ENCODE assay signal across 16 cellular contexts in genomic region chr2:174495365-174496012, GRCh38. TPM values are rescaled to one million over a fixed set of nuclear protein-coding genes. Genes with fewer than 3 reads are reported as not detected.
A peak's percentile ranks its signal among the peaks of the same experiment; 100 is the strongest.
DNase-seq lines count a peak whose midpoint lies in the region; ATAC-seq and TF ChIP-seq lines count a peak whose summit lies in the region.
"Had no signal": no experiment of that assay in that cellular context is flagged by ENCODE, and none has a peak within 500 bp of the region (broad histone marks: within the 10 kb centered on the region; RNA-seq: fewer than 3 reads in every experiment).

No MANE protein-coding gene starts in this region.

- peaks cover 2% of the 10 kb centered on the region for H3K4me1 ChIP-seq in mesendoderm (ENCODE audit: control insufficient read depth, low read depth, low read length)
- H3K4me1 ChIP-seq in prostate gland (replicated peaks) = no peaks in the 10 kb centered on the region
- H3K4me1 ChIP-seq: foreskin keratinocyte had no signal

- no peak for TF ChIP-seq CTCF in CD4-positive, alpha-beta T cell (IDR thresholded peaks at IDR 0.05)
- TF ChIP-seq CTCF in WTC11 (IDR thresholded peaks at IDR 0.05) (no peak), prostate gland (IDR thresholded peaks at IDR 0.05) (no peak)

- POLR2A ChIA-PET in CD4-positive, alpha-beta T cell (lab: Charles Lee) = interaction anchor here (1.7 to 3.4 kb wide), 3 partner anchors 8 to 52 kb away, joined by 7 to 16 read pairs (median 13); partner anchors contain the start of gene GPR155
- POLR2A ChIA-PET in WTC11 (lab: Charles Lee) = no interaction called here

- H3K79me1 ChIP-seq in mesendoderm (ENCODE audit: low read length) = no peaks in the 10 kb centered on the region

- H3K4me3 Mint-ChIP-seq in CD4-positive, alpha-beta T cell = no peak overlapping the region
- H3K4me3 Mint-ChIP-seq in WTC11 = no peak overlapping the region
- H3K4me3 Mint-ChIP-seq: stimulated activated effector memory CD8-positive, alpha-beta T cell treated with anti-CD3 and anti-CD28 coated beads, Interleukin-12 subunit alpha, Interleukin-12 subunit beta, amount 100 ng/mL, for 72 hours had no signal

- no peak overlapping the region for H2BK120ac ChIP-seq in mesendoderm (ENCODE audit: low read depth, low read length)

- H3K36me3 ChIP-seq in mesendoderm (ENCODE audit: control insufficient read depth, insufficient read depth, low read length) (no peaks in the 10 kb centered on the region), prostate gland (no peaks in the 10 kb centered on the region)
- H3K36me3 ChIP-seq: ovary had no signal

- H3K4me2 ChIP-seq in mesendoderm (ENCODE audit: low read length) = no peak overlapping the region

- H3K4me3 ChIP-seq in mesendoderm (ENCODE audit: low read length) = no peak overlapping the region
- no peak overlapping the region for H3K4me3 ChIP-seq in prostate gland
- H3K4me3 ChIP-seq: ovary had no signal

- no peak overlapping the region for H3K9ac ChIP-seq in mesendoderm (ENCODE audit: low read length)

- no peak overlapping the region for H3K4ac ChIP-seq in mesendoderm (ENCODE audit: low read depth, low read length)

- H2AK5ac ChIP-seq in mesendoderm (ENCODE audit: low read length) = no peak overlapping the region

- H3K27ac Mint-ChIP-seq in CD4-positive, alpha-beta T cell = peak overlapping the region; percentile 95
- H3K27ac Mint-ChIP-seq in WTC11 = no peak overlapping the region
- H3K27ac Mint-ChIP-seq: stimulated activated effector memory CD8-positive, alpha-beta T cell treated with anti-CD3 and anti-CD28 coated beads, Interleukin-12 subunit alpha, Interleukin-12 subunit beta, amount 100 ng/mL, for 72 hours had no signal

- WGBS in mesendoderm (ENCODE audit: extremely low coverage, insufficient coverage, low lambda C conversion rate) = no CpG with 5 or more reads among the region's 5 CpGs
- WGBS in prostate gland = 51% methylated on average over 5 of the region's 5 CpGs

- no peaks in the 10 kb centered on the region for H3K9me3 Mint-ChIP-seq in CD4-positive, alpha-beta T cell
- peaks cover 6% of the 10 kb centered on the region for H3K9me3 Mint-ChIP-seq in WTC11
- H3K9me3 Mint-ChIP-seq: stimulated activated effector memory CD8-positive, alpha-beta T cell treated with anti-CD3 and anti-CD28 coated beads, Interleukin-12 subunit alpha, Interleukin-12 subunit beta, amount 100 ng/mL, for 72 hours had no signal

- H2BK15ac ChIP-seq in mesendoderm (replicated peaks; ENCODE audit: low read depth) = no peak overlapping the region

- H3K27me3 Mint-ChIP-seq in CD4-positive, alpha-beta T cell = no peaks in the 10 kb centered on the region
- peaks cover 11% of the 10 kb centered on the region for H3K27me3 Mint-ChIP-seq in WTC11 (ENCODE audit: low read depth)

- no peaks in the 10 kb centered on the region for H3K9me3 ChIP-seq in CD4-positive, alpha-beta T cell (ENCODE audit: control insufficient read depth, low read length)
- no peaks in the 10 kb centered on the region for H3K9me3 ChIP-seq in prostate gland
- H3K9me3 ChIP-seq: ovary had no signal

- no peaks in the 10 kb centered on the region for H3K36me3 Mint-ChIP-seq in CD4-positive, alpha-beta T cell (ENCODE audit: low read depth)
- no peaks in the 10 kb centered on the region for H3K36me3 Mint-ChIP-seq in WTC11

- intact Hi-C loops in CD4-positive, alpha-beta T cell (cut with DNase I, micrococcal nuclease) = no loop called here
- intact Hi-C loops in prostate gland (cut with DNase I) (no loop called here), left colon (cut with DNase I, micrococcal nuclease) (no loop called here)

- no peak overlapping the region for H3K23ac ChIP-seq in mesendoderm (ENCODE audit: low read length)

- no peak for TF ChIP-seq POLR2A in prostate gland (IDR thresholded peaks at IDR 0.05)

- no peak overlapping the region for H2BK5ac ChIP-seq in mesendoderm (ENCODE audit: low read length)

- no peak overlapping the region for H4K8ac ChIP-seq in mesendoderm (ENCODE audit: low read depth, low read length)

- no peak for DNase-seq in CD4-positive, alpha-beta T cell
- DNase-seq in ELF-1 (ENCODE audit: low read depth, low spot score) (peak; percentile 10), WTC11 (ENCODE audit: low spot score) (no peak), mesendoderm (peak; percentile 30), prostate gland (ENCODE audit: low spot score) (no peak), left colon (no peak)
- DNase-seq: activated CD4-positive, alpha-beta T cell treated with anti-CD3 and anti-CD28 coated beads for 4 hours; COR-L47; NCI-H2107; ovary; SHP77; stimulated activated CD4-positive, alpha-beta T cell treated with anti-CD3 and anti-CD28 coated beads, Interleukin-1b, Interleukin-23, amount 100 ng/mL, for 48 hours had no signal

- H3K27me3 ChIP-seq in CD4-positive, alpha-beta T cell (ENCODE audit: control insufficient read depth, insufficient read depth, low read length) = no peaks in the 10 kb centered on the region
- H3K27me3 ChIP-seq in mesendoderm (ENCODE audit: insufficient read depth, low read length, poor library complexity) = no peaks in the 10 kb centered on the region
- no peaks in the 10 kb centered on the region for H3K27me3 ChIP-seq in prostate gland (replicated peaks; ENCODE audit: insufficient read depth)
- H3K27me3 ChIP-seq: ovary had no signal

- no peak overlapping the region for H3K18ac ChIP-seq in mesendoderm (ENCODE audit: low read length)

- H4K5ac ChIP-seq in mesendoderm (ENCODE audit: low read length) = no peak overlapping the region

- H3K56ac ChIP-seq in mesendoderm (ENCODE audit: low read length) = no peak overlapping the region

- H3K27ac ChIP-seq in CD4-positive, alpha-beta T cell (ENCODE audit: low read depth, low read length) = peak overlapping the region; percentile 85
- H3K27ac ChIP-seq in mesendoderm (ENCODE audit: low read depth, low read length) = no peak overlapping the region
- no peak overlapping the region for H3K27ac ChIP-seq in prostate gland
- H3K27ac ChIP-seq: foreskin keratinocyte, ovary had no signal

- CTCF ChIA-PET in CD4-positive, alpha-beta T cell (lab: Charles Lee) = interaction anchor here (1.9 kb wide), 1 partner anchor 32 kb away, joined by 4 read pairs; no protein-coding TSS in a partner anchor
- CTCF ChIA-PET in WTC11 (lab: Charles Lee) = interaction anchor here (1.4 kb wide), 1 partner anchor 33 kb away, joined by 3 read pairs; no protein-coding TSS in a partner anchor

- H3K79me2 ChIP-seq in mesendoderm (ENCODE audit: control insufficient read depth, insufficient read depth, low read length) = no peaks in the 10 kb centered on the region

- no peak for ATAC-seq in CD4-positive, alpha-beta T cell (ENCODE audit: poor library complexity)
- ATAC-seq in WTC11 (peak; percentile 92), GM21576 (IDR thresholded peaks at IDR 0.05; ENCODE audit: unreplicated experiment) (no peak), GM18511 (IDR thresholded peaks at IDR 0.05; ENCODE audit: unreplicated experiment) (no peak), left colon (no peak)
- ATAC-seq: foreskin keratinocyte; stimulated activated effector memory CD8-positive, alpha-beta T cell treated with anti-CD3 and anti-CD28 coated beads, Interleukin-12 subunit alpha, Interleukin-12 subunit beta, amount 100 ng/mL, for 72 hours had no signal

- H3K4me1 Mint-ChIP-seq in CD4-positive, alpha-beta T cell (ENCODE audit: low read depth) = peaks cover 61% of the 10 kb centered on the region
- peaks cover 10% of the 10 kb centered on the region for H3K4me1 Mint-ChIP-seq in WTC11

TF ChIP-seq in WTC11, 78 proteins besides CTCF, POLR2A, EP300 and RAD21:
- TF ChIP-seq NFYB (CRISPR knock-in tag; conservative IDR thresholded peaks at IDR 0.05; ENCODE audit: low read depth) (peak; percentile 73), ZNF396 (CRISPR knock-in tag; IDR thresholded peaks at IDR 0.05; ENCODE audit: borderline replicate concordance) (no peak)
- TF ChIP-seq, protein P1, sequence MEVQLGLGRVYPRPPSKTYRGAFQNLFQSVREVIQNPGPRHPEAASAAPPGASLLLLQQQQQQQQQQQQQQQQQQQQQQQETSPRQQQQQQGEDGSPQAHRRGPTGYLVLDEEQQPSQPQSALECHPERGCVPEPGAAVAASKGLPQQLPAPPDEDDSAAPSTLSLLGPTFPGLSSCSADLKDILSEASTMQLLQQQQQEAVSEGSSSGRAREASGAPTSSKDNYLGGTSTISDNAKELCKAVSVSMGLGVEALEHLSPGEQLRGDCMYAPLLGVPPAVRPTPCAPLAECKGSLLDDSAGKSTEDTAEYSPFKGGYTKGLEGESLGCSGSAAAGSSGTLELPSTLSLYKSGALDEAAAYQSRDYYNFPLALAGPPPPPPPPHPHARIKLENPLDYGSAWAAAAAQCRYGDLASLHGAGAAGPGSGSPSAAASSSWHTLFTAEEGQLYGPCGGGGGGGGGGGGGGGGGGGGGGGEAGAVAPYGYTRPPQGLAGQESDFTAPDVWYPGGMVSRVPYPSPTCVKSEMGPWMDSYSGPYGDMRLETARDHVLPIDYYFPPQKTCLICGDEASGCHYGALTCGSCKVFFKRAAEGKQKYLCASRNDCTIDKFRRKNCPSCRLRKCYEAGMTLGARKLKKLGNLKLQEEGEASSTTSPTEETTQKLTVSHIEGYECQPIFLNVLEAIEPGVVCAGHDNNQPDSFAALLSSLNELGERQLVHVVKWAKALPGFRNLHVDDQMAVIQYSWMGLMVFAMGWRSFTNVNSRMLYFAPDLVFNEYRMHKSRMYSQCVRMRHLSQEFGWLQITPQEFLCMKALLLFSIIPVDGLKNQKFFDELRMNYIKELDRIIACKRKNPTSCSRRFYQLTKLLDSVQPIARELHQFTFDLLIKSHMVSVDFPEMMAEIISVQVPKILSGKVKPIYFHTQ (CRISPR knock-in tag; IDR thresholded peaks at IDR 0.05) = no peak

RNA-seq across cellular contexts. Expression of gene GPR155, which starts 8.7 kb away (rescaled TPM):
- total RNA-seq in CD4-positive, alpha-beta T cell = 1 to 10 TPM; 8.3 to 9.0 TPM
- total RNA-seq in WTC11 (2021) (0.66 to 1.0 TPM (median 0.74 TPM) in 3 replicates), prostate gland (1 to 10 TPM; 3.7 to 4.5 TPM), left colon (1 to 10 TPM; 2.3 to 4.1 TPM)
- polyA plus RNA-seq in mesendoderm (2013, experiment 1 of 2) = 0.27 TPM
- polyA plus RNA-seq in mesendoderm (2013, experiment 2 of 2) = 0.31 TPM

Comparison
In these comparisons a context has a peak if more than half of its experiments do, and no peak if none do; other contexts are left out.
1. DNase-seq: peak in ELF-1 (single experiment) and mesendoderm (single experiment); none in CD4-positive, alpha-beta T cell (0 of 10), WTC11 (single experiment), prostate gland (single experiment) and left colon (0 of 2).